Comparison of ENCODE assay signal across 22 cellular contexts in the genomic region with DNA sequence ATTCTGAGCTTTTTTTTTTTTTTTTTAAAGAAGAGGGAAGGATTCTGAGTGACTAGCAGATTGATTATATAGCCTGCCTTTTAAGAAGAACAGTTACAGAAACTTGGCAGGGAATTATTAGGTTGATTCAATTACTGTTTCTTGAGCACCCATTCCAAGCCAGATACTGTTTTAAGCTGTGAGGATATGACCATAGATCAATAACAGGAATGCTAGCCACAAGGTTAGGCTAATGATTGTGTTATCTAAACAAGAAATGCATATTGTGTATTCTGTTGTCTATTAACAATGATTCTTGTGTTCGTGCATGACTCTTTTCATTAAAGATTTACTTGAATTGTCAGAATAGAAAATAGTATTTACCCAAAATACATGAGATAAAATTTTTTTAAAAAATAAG.
"Had no signal": no experiment of that assay in that cellular context is flagged by ENCODE, and none has a peak within 500 bp of the region (broad histone marks: within the 10 kb centered on the region; RNA-seq: fewer than 3 reads in every experiment).

No MANE protein-coding gene starts in this region.

- H3K4me3 ChIP-seq: K562, SJSA1, SK-N-MC had no signal

- H3K4me1 ChIP-seq: SJSA1 had no signal

- H3K27ac ChIP-seq: KMS-11, SJSA1, SK-N-MC had no signal

- H3K9me3 ChIP-seq: SJSA1 had no signal

- DNase-seq: Kasumi-1, MM.1S, NCI-H1092 treated with DMSO at 0.1 percent for 48 hours, NCI-H1436, NCI-H187, NCI-H2029, NCI-H2081 treated with DMSO at 0.1 percent for 48 hours, NCI-H2171, NCI-H226, NCI-H446, NCI-H510A, NCI-H524 treated with DMSO at 0.1 percent for 48 hours, NCI-H69, NCI-H774, Right ventricle myocardium superior, RPMI8226, SIG-M5 had no signal

- ATAC-seq: K562 had no signal

- FAIRE-seq: K562, RCC 7860 had no signal

- H3K36me3 ChIP-seq: SJSA1 had no signal

- H3K27me3 ChIP-seq: SJSA1 had no signal
